ENCODE assay signal across 10 cellular contexts in the genomic region with DNA sequence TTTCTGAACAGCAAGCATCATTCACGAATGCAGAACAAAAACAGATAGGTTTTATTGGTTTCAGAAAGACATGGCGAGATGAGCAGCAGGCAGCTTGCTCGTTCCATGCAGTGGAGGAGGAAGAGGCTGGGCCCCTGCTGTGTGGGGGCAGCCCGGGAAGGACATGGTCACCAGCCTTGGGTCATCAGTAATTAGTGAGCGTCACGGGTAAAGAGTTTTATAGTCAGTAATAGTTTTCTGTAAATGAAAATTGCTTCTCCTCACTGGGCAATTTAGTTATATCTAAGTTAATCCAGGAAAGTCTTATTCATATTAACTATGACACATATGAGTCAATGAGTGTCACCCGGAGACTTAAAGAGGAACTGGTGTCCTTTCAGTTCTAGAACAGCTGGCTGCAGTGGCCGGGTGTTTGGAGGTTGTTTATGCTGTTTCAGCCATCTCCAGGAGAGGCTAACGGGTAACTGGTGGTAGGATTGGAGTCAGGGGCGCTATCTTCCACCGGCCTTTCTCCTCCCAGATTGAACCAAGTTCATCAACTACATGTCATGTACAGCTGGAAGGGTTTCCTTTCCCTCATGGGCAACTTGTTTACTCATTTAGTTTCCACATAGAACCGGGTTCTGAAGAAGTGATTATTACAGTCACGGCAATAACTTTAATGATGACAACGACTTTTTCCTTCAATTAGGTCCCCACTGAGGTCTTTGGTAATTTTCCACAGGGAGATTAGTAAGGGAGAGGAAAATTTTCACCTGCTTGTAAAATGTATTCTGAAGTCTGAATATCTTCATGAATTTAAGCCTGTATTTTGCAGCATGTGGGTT. TPM values are rescaled to one million over a fixed set of nuclear protein-coding genes. Genes with fewer than 3 reads are reported as not detected.
A peak's percentile ranks its signal among the peaks of the same experiment; 100 is the strongest.
DNase-seq lines count a peak whose midpoint lies in the region; ATAC-seq, FAIRE-seq and TF ChIP-seq lines count a peak whose summit lies in the region.
"Had no signal": no experiment of that assay in that cellular context is flagged by ENCODE, and none has a peak within 500 bp of the region (broad histone marks: within the 10 kb centered on the region; RNA-seq: fewer than 3 reads in every experiment).

No MANE protein-coding gene starts in this region.

- H3K27me3 ChIP-seq in Peyer's patch: no peaks in the 10 kb centered on the region
- H3K27me3 ChIP-seq in sigmoid colon: no peaks in the 10 kb centered on the region
- H3K27me3 ChIP-seq in uterus: no peaks in the 10 kb centered on the region

- H3K27me3 Mint-ChIP-seq in activated CD4-positive, alpha-beta T cell treated with anti-CD3 and anti-CD28 coated beads for 36 hours: peaks cover 25% of the 10 kb centered on the region
- peaks cover 23% of the 10 kb centered on the region for H3K27me3 Mint-ChIP-seq in activated CD4-positive, alpha-beta T cell treated with anti-CD3 and anti-CD28 coated beads, Interleukin-2, amount 10 ng/mL, durations not matched to agents 7 days and 5 days

- POLR2A ChIA-PET in activated CD4-positive, alpha-beta T cell treated with anti-CD3 and anti-CD28 coated beads for 36 hours (lab: Charles Lee): no interaction called here
- POLR2A ChIA-PET in activated CD4-positive, alpha-beta T cell treated with anti-CD3 and anti-CD28 coated beads, Interleukin-2, amount 10 ng/mL, durations not matched to agents 7 days and 5 days (lab: Charles Lee): no interaction called here

- peak; percentile 59 for DNase-seq in activated CD4-positive, alpha-beta T cell treated with anti-CD3 and anti-CD28 coated beads for 36 hours
- DNase-seq in activated CD4-positive, alpha-beta T cell treated with anti-CD3 and anti-CD28 coated beads, Interleukin-2, amount 10 ng/mL, durations not matched to agents 7 days and 5 days: no peak
- DNase-seq in Peyer's patch (peak in 2 of 3 donors; percentile 60 to 80), sigmoid colon (peak; percentile 63), H54 (ENCODE audit: insufficient read length, low spot score) (no peak), NCI-H1105 (lab: John Stamatoyannopoulos, UW) (no peak), uterus (no peak)

- H3K4me3 Mint-ChIP-seq in activated CD4-positive, alpha-beta T cell treated with anti-CD3 and anti-CD28 coated beads for 36 hours: no peak overlapping the region
- no peak overlapping the region for H3K4me3 Mint-ChIP-seq in activated CD4-positive, alpha-beta T cell treated with anti-CD3 and anti-CD28 coated beads, Interleukin-2, amount 10 ng/mL, durations not matched to agents 7 days and 5 days

- intact Hi-C loops in activated CD4-positive, alpha-beta T cell treated with anti-CD3 and anti-CD28 coated beads for 36 hours (cut with DNase I, micrococcal nuclease): no loop called here
- intact Hi-C loops in sigmoid colon (cut with DNase I): no loop called here
- intact Hi-C loops in uterus (cut with DNase I; ENCODE audit: low total_unique reads): no loop called here

- no peak for TF ChIP-seq EP300 in sigmoid colon (IDR thresholded peaks at IDR 0.05)

- H3K4me1 Mint-ChIP-seq in activated CD4-positive, alpha-beta T cell treated with anti-CD3 and anti-CD28 coated beads for 36 hours: peaks cover 19% of the 10 kb centered on the region
- H3K4me1 Mint-ChIP-seq in activated CD4-positive, alpha-beta T cell treated with anti-CD3 and anti-CD28 coated beads, Interleukin-2, amount 10 ng/mL, durations not matched to agents 7 days and 5 days: no peaks in the 10 kb centered on the region

- CTCF ChIA-PET in activated CD4-positive, alpha-beta T cell treated with anti-CD3 and anti-CD28 coated beads for 36 hours (lab: Charles Lee): no interaction called here
- CTCF ChIA-PET in activated CD4-positive, alpha-beta T cell treated with anti-CD3 and anti-CD28 coated beads, Interleukin-2, amount 10 ng/mL, durations not matched to agents 7 days and 5 days (lab: Charles Lee): no interaction called here

- ATAC-seq in activated CD4-positive, alpha-beta T cell treated with anti-CD3 and anti-CD28 coated beads for 36 hours: peak; percentile 90
- ATAC-seq in HG02885 (IDR thresholded peaks at IDR 0.05; ENCODE audit: poor library complexity, unreplicated experiment): peak; percentile 93

- WGBS in sigmoid colon, 2 donors: 58 to 63% methylated on average over 14 of the region's 14 CpGs

- H3K9me3 Mint-ChIP-seq in activated CD4-positive, alpha-beta T cell treated with anti-CD3 and anti-CD28 coated beads for 36 hours (ENCODE audit: low read depth): peaks cover 4% of the 10 kb centered on the region
- peaks cover 2% of the 10 kb centered on the region for H3K9me3 Mint-ChIP-seq in activated CD4-positive, alpha-beta T cell treated with anti-CD3 and anti-CD28 coated beads, Interleukin-2, amount 10 ng/mL, durations not matched to agents 7 days and 5 days

- H3K4me3 ChIP-seq in Peyer's patch (no peak overlapping the region), sigmoid colon (no peak overlapping the region), uterus (no peak overlapping the region)

- TF ChIP-seq CTCF in Peyer's patch (IDR thresholded peaks at IDR 0.05) (no peak), sigmoid colon (IDR thresholded peaks at IDR 0.05) (no peak), uterus (IDR thresholded peaks at IDR 0.05) (no peak)

- peaks cover 0 to 5% (median 2%) of the 10 kb centered on the region in 4 donors for H3K4me1 ChIP-seq in Peyer's patch
- H3K4me1 ChIP-seq in sigmoid colon: no peaks in the 10 kb centered on the region
- no peaks in the 10 kb centered on the region for H3K4me1 ChIP-seq in uterus

- H3K27ac ChIP-seq in Peyer's patch (peak overlapping the region in 2 of 4 donors; percentile 43 to 91), sigmoid colon (no peak overlapping the region), uterus (no peak overlapping the region)
- H3K27ac ChIP-seq: epithelial cell of prostate had no signal

- H3K9me3 ChIP-seq in Peyer's patch: no peaks in the 10 kb centered on the region
- H3K9me3 ChIP-seq in sigmoid colon: no peaks in the 10 kb centered on the region
- no peaks in the 10 kb centered on the region for H3K9me3 ChIP-seq in uterus

- no peaks in the 10 kb centered on the region for H3K36me3 ChIP-seq in Peyer's patch
- no peaks in the 10 kb centered on the region for H3K36me3 ChIP-seq in sigmoid colon
- H3K36me3 ChIP-seq in uterus: no peaks in the 10 kb centered on the region

- peak in 1 of 2 donors; percentile 58 for TF ChIP-seq POLR2A in Peyer's patch (IDR thresholded peaks at IDR 0.05)
- no peak for TF ChIP-seq POLR2A in sigmoid colon (IDR thresholded peaks at IDR 0.05)
- TF ChIP-seq POLR2A in H54 (IDR thresholded peaks at IDR 0.05; ENCODE audit: low read depth, low read length): no peak
- TF ChIP-seq POLR2A in uterus (IDR thresholded peaks at IDR 0.05): no peak

- no peak for FAIRE-seq in H54 (lab: Jason Lieb, UNC)

- no peaks in the 10 kb centered on the region for H3K36me3 Mint-ChIP-seq in activated CD4-positive, alpha-beta T cell treated with anti-CD3 and anti-CD28 coated beads for 36 hours (ENCODE audit: low read depth)
- no peaks in the 10 kb centered on the region for H3K36me3 Mint-ChIP-seq in activated CD4-positive, alpha-beta T cell treated with anti-CD3 and anti-CD28 coated beads, Interleukin-2, amount 10 ng/mL, durations not matched to agents 7 days and 5 days (ENCODE audit: low read depth)

- peak overlapping the region; percentile 26 for H3K27ac Mint-ChIP-seq in activated CD4-positive, alpha-beta T cell treated with anti-CD3 and anti-CD28 coated beads for 36 hours
- H3K27ac Mint-ChIP-seq in activated CD4-positive, alpha-beta T cell treated with anti-CD3 and anti-CD28 coated beads, Interleukin-2, amount 10 ng/mL, durations not matched to agents 7 days and 5 days: no peak overlapping the region

RNA-seq across cellular contexts. Expression of a gene that starts 34.6 kb away (rescaled TPM):
- under 1 TPM; 0.48 to 0.49 TPM for total RNA-seq in activated CD4-positive, alpha-beta T cell treated with anti-CD3 and anti-CD28 coated beads for 36 hours
- total RNA-seq in activated CD4-positive, alpha-beta T cell treated with anti-CD3 and anti-CD28 coated beads, Interleukin-2, amount 10 ng/mL, durations not matched to agents 7 days and 5 days: under 1 TPM; 0.32 to 0.44 TPM
- total RNA-seq in Peyer's patch (1 to 10 TPM in 2 of 4 donors, under 1 TPM in 2; 0.70 to 2.5 (median 1.1) TPM), sigmoid colon (1 to 10 TPM; 1.4 to 6.5 (median 4.3) TPM), uterus (10 to 100 TPM in 2 of 4 donors, 1 to 10 TPM in 1, under 1 TPM in 1; 0.51 to 13.8 (median 7.4) TPM)
- 1 to 10 TPM in 1 of 3 donors, not detected in 2; 1.5 TPM for polyA plus RNA-seq in sigmoid colon
- total RNA-seq: SK-MEL-5 had no signal

Comparison
In these comparisons a context has a peak if more than half of its experiments do, and no peak if none do; other contexts are left out.
1. DNase-seq: peak in activated CD4-positive, alpha-beta T cell treated with anti-CD3 and anti-CD28 coated beads for 36 hours (single experiment), Peyer's patch (2 of 3) and sigmoid colon (single experiment); none in activated CD4-positive, alpha-beta T cell treated with anti-CD3 and anti-CD28 coated beads, Interleukin-2, amount 10 ng/mL, durations not matched to agents 7 days and 5 days (single experiment), H54 (single experiment), NCI-H1105 (single experiment) and uterus (0 of 2).